Comparison of ENCODE assay signal across 8 cellular contexts in genomic region chr6:28643017-28643740, GRCh38.
DNase-seq lines count a peak whose midpoint lies in the region; ATAC-seq, FAIRE-seq and TF ChIP-seq lines count a peak whose summit lies in the region.

No MANE protein-coding gene starts in this region.

- FAIRE-seq in GM12892 (lab: Jason Lieb, UNC), result no peak

- intact Hi-C loops in Right ventricle myocardium superior (cut with DNase I), result no loop called here

- POLR2A ChIA-PET in HEK293 (lab: Yijun Ruan, JAX), result interaction anchor here (0.5 kb wide), 1 partner anchor 146 kb away, joined by 7 read pairs; no protein-coding TSS in a partner anchor

- TF ChIP-seq POLR2A in GM12892 (IDR thresholded peaks at IDR 0.05; ENCODE audit: low read depth, low read length), result no peak

- no peak for TF ChIP-seq CTCF in HEK293 (tag by site-specific recombination; IDR thresholded peaks at IDR 0.05)
- TF ChIP-seq CTCF in fibroblast of villous mesenchyme (IDR thresholded peaks at IDR 0.05; ENCODE audit: insufficient read depth, low read depth, low read length), result no peak

- H3K36me3 ChIP-seq in HEK293 (ENCODE audit: control insufficient read depth in 2 of 2, insufficient read depth in 1 of 2, low read length in 2 of 2), result no peaks in the 10 kb centered on the region

- no peak for ATAC-seq in Right ventricle myocardium superior (ENCODE audit: poor library complexity)
- ATAC-seq in HG03565 (IDR thresholded peaks at IDR 0.05; ENCODE audit: unreplicated experiment), result no peak

- peaks cover 16% of the 10 kb centered on the region for H3K4me1 ChIP-seq in HEK293 (ENCODE audit: control insufficient read depth, insufficient read depth, low read length)

- H3K9me3 ChIP-seq in HEK293 (ENCODE audit: control insufficient read depth, insufficient read depth, low read depth, low read length), result no peaks in the 10 kb centered on the region

- no peak overlapping the region for H3K27ac ChIP-seq in HEK293 (ENCODE audit: extremely low read depth, low read depth, low read length)

- H3K4me3 ChIP-seq in HEK293 (ENCODE audit: low read depth, low read length), result no peak overlapping the region
- no peak overlapping the region for H3K4me3 ChIP-seq in fibroblast of villous mesenchyme (ENCODE audit: low read depth, low read length)

- in situ Hi-C loops in SK-MEL-5 (cut with HindIII; ENCODE audit: low pct_unique_long_range_greater_than_20kb, low sequenced_read_pairs), result no loop called here

- CTCF ChIA-PET in HEK293 (lab: Yijun Ruan, JAX), result no interaction called here

- DNase-seq in AG08395 (ENCODE audit: low spot score), result peak; percentile 31
- peak; percentile 94 for DNase-seq in SK-MEL-5 (ENCODE audit: low read depth, low spot score)
- DNase-seq in fibroblast of villous mesenchyme (ENCODE audit: low read depth), result peak; percentile 48
- DNase-seq in Right ventricle myocardium superior, result no peak
- DNase-seq in superior temporal gyrus (ENCODE audit: extremely low spot score), result no peak
- DNase-seq in GM12892 (ENCODE audit: insufficient read length), result no peak

TF ChIP-seq in HEK293, 187 proteins besides CTCF, POLR2A, EP300 and RAD21 (continues in another document):
- TF ChIP-seq PATZ1 (tag by site-specific recombination; IDR thresholded peaks at IDR 0.05) (peak; percentile 11; the same call in 1 of the 2 replicates), ZSCAN18 (tag by site-specific recombination; IDR thresholded peaks at IDR 0.05) (no peak), ZNF596 (tag by site-specific recombination; IDR thresholded peaks at IDR 0.05) (peak; percentile 40; the same call in 1 of the 2 replicates), ZNF24 (tag by site-specific recombination; IDR thresholded peaks at IDR 0.05) (peak; percentile 72), ZNF324 (tag by site-specific recombination; IDR thresholded peaks at IDR 0.05) (0 out of 2 replicates have a peak, but pooled peaks have one; percentile 28), IKZF3 (tag by site-specific recombination; IDR thresholded peaks at IDR 0.05) (peak; percentile 40), MZF1 (tag by site-specific recombination; IDR thresholded peaks at IDR 0.05; ENCODE audit: borderline replicate concordance) (peak; percentile 61; the same call in 1 of the 2 replicates), SP3 (tag by site-specific recombination; IDR thresholded peaks at IDR 0.05) (no peak), ZNF626 (tag by site-specific recombination; IDR thresholded peaks at IDR 0.05) (0 out of 2 replicates have a peak, but pooled peaks have one; percentile 80), ZNF621 (tag by site-specific recombination; IDR thresholded peaks at IDR 0.05) (no peak), ZFP69B (tag by site-specific recombination; IDR thresholded peaks at IDR 0.05) (0 out of 2 replicates have a peak, but pooled peaks have one; percentile 42), ZNF571 (tag by site-specific recombination; IDR thresholded peaks at IDR 0.05) (no peak), ZNF510 (tag by site-specific recombination; IDR thresholded peaks at IDR 0.05; ENCODE audit: insufficient replicate concordance) (peak; percentile 87), ZSCAN4 (tag by site-specific recombination; IDR thresholded peaks at IDR 0.05) (0 out of 2 replicates have a peak, but pooled peaks have one; percentile 25), PRDM2 (tag by site-specific recombination; IDR thresholded peaks at IDR 0.05; ENCODE audit: borderline replicate concordance) (no peak)

Comparison
In these comparisons a context has a peak if more than half of its experiments do, and no peak if none do; other contexts are left out.
1. DNase-seq: peak in AG08395 (single experiment), SK-MEL-5 (single experiment) and fibroblast of villous mesenchyme (single experiment); none in Right ventricle myocardium superior (single experiment), superior temporal gyrus (single experiment) and GM12892 (single experiment).